ENCODE assay signal across 19 cellular contexts in genomic region chr12:3622021-3622731, GRCh38.
DNase-seq lines count a peak whose midpoint lies in the region; ATAC-seq and TF ChIP-seq lines count a peak whose summit lies in the region.
"Had no signal": no experiment of that assay in that cellular context is flagged by ENCODE, and none has a peak within 500 bp of the region (broad histone marks: within the 10 kb centered on the region; RNA-seq: fewer than 3 reads in every experiment).

No MANE protein-coding gene starts in this region.

- no peak overlapping the region for H3K4me3 ChIP-seq in CD8-positive, alpha-beta T cell (ENCODE audit: low read depth, low read length)
- H3K4me3 ChIP-seq in mammary epithelial cell (replicated peaks in 1 of 3; ENCODE audit: insufficient read depth in 1 of 3, low read depth in 2 of 3, low read length in 3 of 3) = no peak overlapping the region
- H3K4me3 ChIP-seq: body of pancreas, esophagus muscularis mucosa had no signal

- no peaks in the 10 kb centered on the region for H3K4me1 ChIP-seq in CD8-positive, alpha-beta T cell (ENCODE audit: insufficient read depth, low read length)
- no peaks in the 10 kb centered on the region for H3K4me1 ChIP-seq in mammary epithelial cell (ENCODE audit: insufficient read depth, low read length)
- H3K4me1 ChIP-seq: body of pancreas, esophagus muscularis mucosa had no signal

- dilution Hi-C loops in mammary epithelial cell (cut with HindIII; ENCODE audit: low sequenced_read_pairs) = no loop called here

- DNase-seq in AG08395 (ENCODE audit: low spot score) = peak; percentile 31
- no peak for DNase-seq in CD8-positive, alpha-beta T cell
- no peak for DNase-seq in natural killer cell treated with Interleukin-12 subunit alpha and Interleukin-12 subunit beta and Interleukin-15 and Interleukin-18, amount 100 ng/mL, for 72 hours (ENCODE audit: low spot score)
- DNase-seq in mesothelial cell of epicardium (ENCODE audit: low spot score in 2 of 2, unreplicated experiment in 2 of 2) = no peak
- DNase-seq in mammary epithelial cell = no peak
- DNase-seq in ureter (ENCODE audit: low spot score) = no peak
- no peak for DNase-seq in D341Med (ENCODE audit: low spot score)
- DNase-seq: activated naive CD4-positive, alpha-beta T cell; AML-193; body of pancreas; GDM1; mesenchymal stem cell; NCI-H1694; NCI-H345; NK-92 treated with Interleukin-12 subunit alpha and Interleukin-12 subunit beta, amount 100 ng/mL, for 24 hours; right cardiac atrium; substantia nigra had no signal

- no peaks in the 10 kb centered on the region for H3K27me3 ChIP-seq in CD8-positive, alpha-beta T cell (ENCODE audit: insufficient read depth, low read length)
- no peaks in the 10 kb centered on the region for H3K27me3 ChIP-seq in mammary epithelial cell (ENCODE audit: insufficient read depth, low read length)
- H3K27me3 ChIP-seq: body of pancreas, esophagus muscularis mucosa had no signal

- H3K9me3 Mint-ChIP-seq in CD8-positive, alpha-beta T cell = no peaks in the 10 kb centered on the region
- H3K9me3 Mint-ChIP-seq in brain (peaks cover 0 to 5% (median 0%) of the 10 kb centered on the region in 5 experiments), mesothelial cell of epicardium (no peaks in the 10 kb centered on the region)
- no peaks in the 10 kb centered on the region for H3K9me3 Mint-ChIP-seq in natural killer cell treated with Interleukin-12 subunit alpha and Interleukin-12 subunit beta and Interleukin-15 and Interleukin-18, amount 100 ng/mL, for 72 hours

- no peak overlapping the region for H3K9ac ChIP-seq in mammary epithelial cell (ENCODE audit: insufficient read depth, low read length)

- H3K27ac Mint-ChIP-seq in CD8-positive, alpha-beta T cell = peak overlapping the region; percentile 9
- H3K27ac Mint-ChIP-seq in brain (peak overlapping the region; percentile 10 to 91 (median 73)), mesothelial cell of epicardium (no peak overlapping the region)
- H3K27ac Mint-ChIP-seq in natural killer cell treated with Interleukin-12 subunit alpha and Interleukin-12 subunit beta and Interleukin-15 and Interleukin-18, amount 100 ng/mL, for 72 hours = peak overlapping the region in 1 of 2 donors; percentile 28

- BruUV-seq in mammary epithelial cell (replicated peaks; lab: Mats Ljungman, UMichigan) = no TSS peak

- no peaks in the 10 kb centered on the region for H4K20me1 ChIP-seq in mammary epithelial cell (ENCODE audit: insufficient read depth, low read length)

- intact Hi-C loops in CD8-positive, alpha-beta T cell (cut with DNase I, micrococcal nuclease) = loop anchor here in 1 of 2 experiments (5.0 kb wide), 1 partner anchor 635 kb away; no protein-coding TSS in a partner anchor
- intact Hi-C loops in mammary epithelial cell (cut with micrococcal nuclease) = no loop called here

- H3K4me1 Mint-ChIP-seq in CD8-positive, alpha-beta T cell (ENCODE audit: low read depth) = no peaks in the 10 kb centered on the region
- H3K4me1 Mint-ChIP-seq in brain (peaks cover 47% of the 10 kb centered on the region), mesothelial cell of epicardium (no peaks in the 10 kb centered on the region)
- peaks cover 5 to 10% of the 10 kb centered on the region in 2 donors for H3K4me1 Mint-ChIP-seq in natural killer cell treated with Interleukin-12 subunit alpha and Interleukin-12 subunit beta and Interleukin-15 and Interleukin-18, amount 100 ng/mL, for 72 hours (ENCODE audit: low read depth in 2 of 2)

- H2AFZ ChIP-seq in mammary epithelial cell (ENCODE audit: low read depth, low read length) = no peak overlapping the region

- H3K36me3 Mint-ChIP-seq in CD8-positive, alpha-beta T cell = peaks cover 86% of the 10 kb centered on the region
- H3K36me3 Mint-ChIP-seq in brain = no peaks in the 10 kb centered on the region
- H3K36me3 Mint-ChIP-seq in natural killer cell treated with Interleukin-12 subunit alpha and Interleukin-12 subunit beta and Interleukin-15 and Interleukin-18, amount 100 ng/mL, for 72 hours = peaks cover 24% of the 10 kb centered on the region
- H3K36me3 Mint-ChIP-seq in mesothelial cell of epicardium = no peaks in the 10 kb centered on the region

- no peaks in the 10 kb centered on the region for H3K79me2 ChIP-seq in mammary epithelial cell (ENCODE audit: insufficient read depth, low read length)

- H3K36me3 ChIP-seq in CD8-positive, alpha-beta T cell (ENCODE audit: insufficient read depth, low read length) = peaks cover 30% of the 10 kb centered on the region
- no peaks in the 10 kb centered on the region for H3K36me3 ChIP-seq in mammary epithelial cell (ENCODE audit: insufficient read depth, low read length)

- ATAC-seq in CD8-positive, alpha-beta T cell = no peak
- ATAC-seq in natural killer cell treated with Interleukin-12 subunit alpha and Interleukin-12 subunit beta and Interleukin-15 and Interleukin-18, amount 100 ng/mL, for 72 hours = peak; percentile 53 to 67
- ATAC-seq: body of pancreas, right cardiac atrium had no signal

- CTCF ChIA-PET in CD8-positive, alpha-beta T cell (lab: Charles Lee) = interaction anchor here (1.3 to 1.4 kb wide), 2 partner anchors 19 to 155 kb away, joined by 3 read pairs; no protein-coding TSS in a partner anchor
- CTCF ChIA-PET in mammary epithelial cell (lab: Charles Lee; ENCODE audit: low non-redundant PET) = interaction anchor here (0.6 kb wide), 1 partner anchor 10 kb away, joined by 3 read pairs; no protein-coding TSS in a partner anchor

- no peak overlapping the region for H3K4me2 ChIP-seq in mammary epithelial cell (ENCODE audit: insufficient read depth, low read depth, low read length)

- TF ChIP-seq CTCF in CD8-positive, alpha-beta T cell (IDR thresholded peaks at IDR 0.05) = no peak
- TF ChIP-seq CTCF in brain (conservative IDR thresholded peaks at IDR 0.05) (no peak), mesothelial cell of epicardium (IDR thresholded peaks at IDR 0.05; ENCODE audit: unreplicated experiment) (no peak), mammary epithelial cell (conservative IDR thresholded peaks at IDR 0.05 in 1 of 2, IDR thresholded peaks at IDR 0.05 in 1 of 2; ENCODE audit: extremely low read depth in 1 of 2, insufficient read depth in 1 of 2, low read depth in 1 of 2, low read length in 2 of 2) (no peak)

- 85% methylated on average over 2 of the region's 2 CpGs for WGBS in mammary epithelial cell (ENCODE audit: low coverage, missing lambda C conversion rate)

- no peaks in the 10 kb centered on the region for H3K27me3 Mint-ChIP-seq in CD8-positive, alpha-beta T cell (ENCODE audit: low read depth)
- H3K27me3 Mint-ChIP-seq in brain (peaks cover 6% of the 10 kb centered on the region), mesothelial cell of epicardium (ENCODE audit: low read depth) (peaks cover 2% of the 10 kb centered on the region)
- no peaks in the 10 kb centered on the region for H3K27me3 Mint-ChIP-seq in natural killer cell treated with Interleukin-12 subunit alpha and Interleukin-12 subunit beta and Interleukin-15 and Interleukin-18, amount 100 ng/mL, for 72 hours

- no peaks in the 10 kb centered on the region for H3K9me3 ChIP-seq in CD8-positive, alpha-beta T cell (ENCODE audit: low read length)
- H3K9me3 ChIP-seq in mammary epithelial cell (replicated peaks; ENCODE audit: insufficient read depth, low read length) = no peaks in the 10 kb centered on the region
- H3K9me3 ChIP-seq: body of pancreas, esophagus muscularis mucosa had no signal

- H3K27ac ChIP-seq in CD8-positive, alpha-beta T cell (ENCODE audit: low read depth, low read length) = no peak overlapping the region
- H3K27ac ChIP-seq in mammary epithelial cell (ENCODE audit: insufficient read depth, low read depth, low read length) = no peak overlapping the region
- H3K27ac ChIP-seq: body of pancreas, esophagus muscularis mucosa had no signal

- POLR2A ChIA-PET in CD8-positive, alpha-beta T cell (lab: Charles Lee) = no interaction called here

- no peak overlapping the region for H3K4me3 Mint-ChIP-seq in CD8-positive, alpha-beta T cell
- H3K4me3 Mint-ChIP-seq in brain (peak overlapping the region in 3 of 5 experiments; percentile 14 to 34 (median 16)), mesothelial cell of epicardium (no peak overlapping the region)
- no peak overlapping the region for H3K4me3 Mint-ChIP-seq in natural killer cell treated with Interleukin-12 subunit alpha and Interleukin-12 subunit beta and Interleukin-15 and Interleukin-18, amount 100 ng/mL, for 72 hours

- in situ Hi-C loops in mammary epithelial cell (cut with MboI; ENCODE audit: low sequenced_read_pairs in 2 of 2) = no loop called here

Comparison
In these comparisons a context has a peak if more than half of its experiments do, and no peak if none do; other contexts are left out.
1. H3K4me3 Mint-ChIP-seq: peak in brain (3 of 5); none in CD8-positive, alpha-beta T cell (single experiment), natural killer cell treated with Interleukin-12 subunit alpha and Interleukin-12 subunit beta and Interleukin-15 and Interleukin-18, amount 100 ng/mL, for 72 hours (single experiment) and mesothelial cell of epicardium (single experiment).